Comparison of ENCODE assay signal across 21 cellular contexts in genomic region chr5:176632777-176633176, GRCh38. TPM values are rescaled to one million over a fixed set of nuclear protein-coding genes. Genes with fewer than 3 reads are reported as not detected.
"Had no signal": no experiment of that assay in that cellular context is flagged by ENCODE, and none has a peak within 500 bp of the region (broad histone marks: within the 10 kb centered on the region; RNA-seq: fewer than 3 reads in every experiment).

No MANE protein-coding gene starts in this region.

- H3K27ac ChIP-seq: neutrophil, tibial nerve, vagina had no signal

- DNase-seq: activated CD4-positive, alpha-beta T cell treated with anti-CD3 and anti-CD28 coated beads, Interleukin-2, amount 10 ng/mL, durations not matched to agents 7 days and 5 days; activated CD4-positive, CD25-positive, alpha-beta regulatory T cell; activated CD8-positive, alpha-beta memory T cell treated with anti-CD3 and anti-CD28 coated beads, Interleukin-2, amount 50 U/mL, for 48 hours; activated gamma-delta T cell treated with Interleukin-2 at 50 U/mL for 16 hours; amniotic stem cell; dermis blood vessel endothelial cell; effector memory CD8-positive, alpha-beta T cell; foreskin melanocyte; head of caudate nucleus; mammary epithelial cell; naive thymus-derived CD8-positive, alpha-beta T cell; retina; stimulated activated CD4-positive, alpha-beta T cell treated with anti-CD3 and anti-CD28 coated beads, Interleukin-15, amount 100 ng/mL, for 24 hours; stimulated activated CD4-positive, alpha-beta T cell treated with anti-CD3 and anti-CD28 coated beads, Interleukin-4, amount 100 ng/mL, for 1 hour; stimulated activated naive CD4-positive, alpha-beta T cell had no signal

- ATAC-seq: effector memory CD8-positive, alpha-beta T cell; naive thymus-derived CD8-positive, alpha-beta T cell had no signal

- H3K27me3 ChIP-seq: vagina had no signal

- H3K4me3 ChIP-seq: tibial nerve, vagina had no signal

- H3K9me3 ChIP-seq: neutrophil, tibial nerve, vagina had no signal

- H3K36me3 ChIP-seq: neutrophil, tibial nerve, vagina had no signal

RNA-seq across cellular contexts. Expression of gene EIF4E1B, which starts 2.3 kb away (rescaled TPM):
- total RNA-seq: activated CD4-positive, alpha-beta T cell treated with anti-CD3 and anti-CD28 coated beads, Interleukin-2, amount 10 ng/mL, durations not matched to agents 7 days and 5 days; chondrocyte; dermis blood vessel endothelial cell; mammary epithelial cell; naive thymus-derived CD8-positive, alpha-beta T cell; skeletal muscle tissue; subcutaneous adipose tissue; tibial nerve; vagina had no signal
- polyA plus RNA-seq: mammary epithelial cell; naive thymus-derived CD8-positive, alpha-beta T cell had no signal

RNA-seq across cellular contexts. Expression of gene SNCB, which starts 2.4 kb away (rescaled TPM):
- total RNA-seq: activated CD4-positive, alpha-beta T cell treated with anti-CD3 and anti-CD28 coated beads, Interleukin-2, amount 10 ng/mL, durations not matched to agents 7 days and 5 days; naive thymus-derived CD8-positive, alpha-beta T cell; skeletal muscle tissue; subcutaneous adipose tissue; tibial nerve; vagina had no signal
- polyA plus RNA-seq: naive thymus-derived CD8-positive, alpha-beta T cell had no signal
